ENCODE assay signal across 8 cellular contexts in genomic region chr10:34666008-34666700, GRCh38.
DNase-seq lines count a peak whose midpoint lies in the region; ATAC-seq and TF ChIP-seq lines count a peak whose summit lies in the region.

No MANE protein-coding gene starts in this region.

- DNase-seq in ELR (ENCODE audit: low read depth) (peak; percentile 91), HUDEP-2 (lab: John Stamatoyannopoulos, UW; ENCODE audit: unreplicated experiment in 76 of 76) (peak in 41 of 76 experiments; percentile 3 to 70 (median 38)), T1000 (lab: John Stamatoyannopoulos, UW) (peak; percentile 97), glomerular visceral epithelial cell (ENCODE audit: extremely low spot score) (peak; percentile 85), sigmoid colon (peak; percentile 83), NCI-H1417 treated with DMSO at 0.1 percent for 48 hours (lab: John Stamatoyannopoulos, UW) (no peak)
- no peak for DNase-seq in naive thymus-derived CD8-positive, alpha-beta T cell

- peak; percentile 82 for ATAC-seq in GM21529 (IDR thresholded peaks at IDR 0.05; ENCODE audit: unreplicated experiment)
- ATAC-seq in naive thymus-derived CD8-positive, alpha-beta T cell, result no peak

- intact Hi-C loops in sigmoid colon (cut with DNase I), result loop anchor here (5.0 to 10.0 kb wide), 4 partner anchors 56 to 361 kb away; partner anchors contain the start of gene PARD3

- no peak overlapping the region for H3K4me3 Mint-ChIP-seq in naive thymus-derived CD8-positive, alpha-beta T cell

- TF ChIP-seq POLR2A in sigmoid colon (IDR thresholded peaks at IDR 0.05), result no peak

- WGBS in sigmoid colon, 2 donors, result 29 to 30% methylated on average over 6 of the region's 6 CpGs

- H3K27ac ChIP-seq in sigmoid colon, result peak overlapping the region in 1 of 4 donors; percentile 22

- peaks cover 0 to 6% (median 0%) of the 10 kb centered on the region in 5 donors for H3K27me3 Mint-ChIP-seq in naive thymus-derived CD8-positive, alpha-beta T cell

- TF ChIP-seq EP300 in sigmoid colon (IDR thresholded peaks at IDR 0.05), result no peak

- peak overlapping the region in 2 of 10 donors; percentile 10 to 51 for H3K27ac Mint-ChIP-seq in naive thymus-derived CD8-positive, alpha-beta T cell

- H3K4me3 ChIP-seq in sigmoid colon, result no peak overlapping the region

- TF ChIP-seq CTCF in sigmoid colon (IDR thresholded peaks at IDR 0.05), result peak; percentile 44 to 57 (median 50)

- no peaks in the 10 kb centered on the region for H3K27me3 ChIP-seq in sigmoid colon

- no peaks in the 10 kb centered on the region for H3K4me1 Mint-ChIP-seq in naive thymus-derived CD8-positive, alpha-beta T cell

- H3K36me3 Mint-ChIP-seq in naive thymus-derived CD8-positive, alpha-beta T cell, result no peaks in the 10 kb centered on the region

- no peaks in the 10 kb centered on the region for H3K9me3 ChIP-seq in sigmoid colon

- no peaks in the 10 kb centered on the region for H3K9me3 Mint-ChIP-seq in naive thymus-derived CD8-positive, alpha-beta T cell

- POLR2A ChIA-PET in naive thymus-derived CD8-positive, alpha-beta T cell (lab: Charles Lee), result no interaction called here

- H3K4me1 ChIP-seq in sigmoid colon, result peaks cover 0 to 31% (median 9%) of the 10 kb centered on the region in 4 donors

- no peaks in the 10 kb centered on the region for H3K36me3 ChIP-seq in sigmoid colon

Comparison
In these comparisons a context has a peak if more than half of its experiments do, and no peak if none do; other contexts are left out.
1. DNase-seq: peak in ELR (single experiment), HUDEP-2 (41 of 76), T1000 (single experiment), glomerular visceral epithelial cell (single experiment) and sigmoid colon (single experiment); none in naive thymus-derived CD8-positive, alpha-beta T cell (0 of 10) and NCI-H1417 treated with DMSO at 0.1 percent for 48 hours (single experiment).